Comparison of ENCODE assay signal across 24 cellular contexts in the genomic region with DNA sequence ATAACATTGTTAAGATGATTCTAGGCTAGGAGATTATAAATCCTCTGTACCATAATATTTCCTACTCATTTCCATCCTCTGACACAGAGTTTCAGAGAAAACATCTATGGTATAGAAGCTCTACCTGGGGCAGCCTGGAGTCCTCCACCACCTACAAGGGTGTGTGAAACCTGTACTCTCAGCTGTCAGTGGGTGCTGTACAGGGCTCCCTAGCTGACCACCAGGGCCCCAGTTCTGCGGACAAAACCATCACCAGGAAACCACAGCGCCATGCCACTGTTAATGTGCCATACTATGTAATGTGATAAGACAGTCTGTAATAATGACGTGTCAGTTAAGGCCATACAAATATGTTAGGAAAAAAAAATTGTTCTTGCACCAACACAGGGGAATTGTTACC.
"Had no signal": no experiment of that assay in that cellular context is flagged by ENCODE, and none has a peak within 500 bp of the region (broad histone marks: within the 10 kb centered on the region; RNA-seq: fewer than 3 reads in every experiment).

No MANE protein-coding gene starts in this region.

- H2AFZ ChIP-seq: hepatocyte had no signal

- DNase-seq: colonic mucosa; cortex of kidney; dermis blood vessel endothelial cell; dorsolateral prefrontal cortex; effector CD4-positive, alpha-beta T cell; effector CD8-positive, alpha-beta T cell; effector memory CD4-positive, alpha-beta T cell; effector memory CD8-positive, alpha-beta T cell; endodermal cell; erythroblast; esophagus squamous epithelium; foreskin fibroblast; foreskin keratinocyte; foreskin melanocyte; gastrocnemius medialis; glutamatergic neuron; heart left ventricle; heart right ventricle had no signal

- H3K36me3 ChIP-seq: colonic mucosa, esophagus muscularis mucosa, esophagus squamous epithelium, gastrocnemius medialis, heart left ventricle, heart right ventricle had no signal

- ATAC-seq: effector memory CD8-positive, alpha-beta T cell; esophagus mucosa; foreskin keratinocyte; gastrocnemius medialis; gastroesophageal sphincter; heart left ventricle; heart right ventricle had no signal

- H3K4me1 ChIP-seq: colonic mucosa, foreskin keratinocyte had no signal

- H3K4me2 ChIP-seq: hepatocyte had no signal

- H3K27ac ChIP-seq: colonic mucosa, coronary artery, dorsolateral prefrontal cortex, epithelial cell of prostate, esophagus muscularis mucosa, esophagus squamous epithelium, foreskin keratinocyte, gastroesophageal sphincter, heart left ventricle, heart right ventricle, hepatocyte had no signal

- H3K4me3 ChIP-seq: colonic mucosa, coronary artery, dorsolateral prefrontal cortex, esophagus muscularis mucosa, esophagus squamous epithelium, gastrocnemius medialis, gastroesophageal sphincter, heart left ventricle, heart right ventricle, hepatocyte had no signal

- H3K27me3 ChIP-seq: colonic mucosa, dorsolateral prefrontal cortex, esophagus muscularis mucosa, esophagus squamous epithelium, gastrocnemius medialis, gastroesophageal sphincter had no signal

- H3K9me3 ChIP-seq: colonic mucosa, esophagus muscularis mucosa, esophagus squamous epithelium, gastrocnemius medialis, gastroesophageal sphincter, heart left ventricle, heart right ventricle had no signal
